Comparison of ENCODE assay signal across 26 cellular contexts in the genomic region with DNA sequence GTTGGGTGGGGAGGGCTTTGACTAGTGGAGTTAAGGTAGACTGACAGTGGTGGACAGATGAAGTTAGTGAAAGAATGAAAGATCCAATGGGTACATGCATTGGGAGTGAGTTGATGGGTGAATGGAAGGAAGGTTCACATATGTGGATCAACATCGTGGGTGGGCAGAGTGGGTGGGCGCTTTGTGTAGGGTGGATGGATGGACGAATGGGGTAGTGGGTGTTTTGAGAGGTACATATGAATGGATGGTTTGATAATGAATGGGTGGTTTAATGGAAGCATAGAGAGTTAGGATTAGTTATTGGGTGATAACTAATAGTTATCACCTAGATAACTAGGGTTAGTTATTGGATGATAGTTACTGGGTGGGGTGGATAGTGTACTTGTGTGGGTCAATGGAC.
"Had no signal": no experiment of that assay in that cellular context is flagged by ENCODE, and none has a peak within 500 bp of the region (broad histone marks: within the 10 kb centered on the region; RNA-seq: fewer than 3 reads in every experiment).

No MANE protein-coding gene starts in this region.

- H3K36me3 ChIP-seq: uterus had no signal

- ATAC-seq: stimulated activated effector memory CD8-positive, alpha-beta T cell treated with anti-CD3 and anti-CD28 coated beads, Interleukin-12 subunit alpha, Interleukin-12 subunit beta, amount 100 ng/mL, for 72 hours; stimulated activated memory B cell treated with anti-CD40 and anti-IgM and Interleukin-4, amounts not matched to agents 10 μg/mL and 1 μg/mL and 100 μg/mL, for 72 hours; stimulated activated naive B cell treated with anti-CD40 and anti-IgM and Interleukin-4, amounts not matched to agents 10 μg/mL and 1 μg/mL and 100 μg/mL, for 72 hours; stimulated activated naive CD8-positive, alpha-beta T cell treated with anti-CD3 and anti-CD28 coated beads, Interleukin-15, amount 100 ng/mL, for 72 hours; stimulated activated naive CD8-positive, alpha-beta T cell treated with anti-CD3 and anti-CD28 coated beads, Interleukin-15, Interleukin-2, amounts not matched to agents 100 U/mL and 50 U/mL, for 24 hours; upper lobe of right lung had no signal

- H3K4me3 ChIP-seq: stomach, suprapubic skin, testis, thoracic aorta, thyroid gland, tibial artery, tibial nerve, transverse colon, upper lobe of left lung, upper lobe of right lung, uterus, vagina had no signal

- DNase-seq: stimulated activated CD4-positive, alpha-beta T cell treated with anti-CD3 and anti-CD28 coated beads, Interleukin-2, amount 100 ng/mL, for 48 hours; stimulated activated CD4-positive, alpha-beta T cell treated with anti-CD3 and anti-CD28 coated beads, Interleukin-4, amount 100 ng/mL, for 1 hour; stimulated activated CD4-positive, alpha-beta T cell treated with anti-CD3 and anti-CD28 coated beads, Interleukin-4, amount 100 ng/mL, for 24 hours; stimulated activated CD4-positive, alpha-beta T cell treated with anti-CD3 and anti-CD28 coated beads, Interleukin-4, amount 100 ng/mL, for 4 hours; stimulated activated CD8-positive, alpha-beta memory T cell treated with anti-CD3 and anti-CD28 coated beads, Interleukin-4, amount 100 ng/mL, for 48 hours; stimulated activated naive B cell treated with anti-CD40 and anti-IgM and Interleukin-4, amounts not matched to agents 10 μg/mL and 1 μg/mL and 100 μg/mL, for 72 hours; stimulated activated naive CD4-positive, alpha-beta T cell; stimulated activated naive CD4-positive, alpha-beta T cell treated with Interleukin-2 at 50 U/mL for 16 hours; stimulated activated naive CD8-positive, alpha-beta T cell treated with anti-CD3 and anti-CD28 coated beads, Interleukin-15, amount 100 ng/mL, for 72 hours; stimulated activated naive CD8-positive, alpha-beta T cell treated with anti-CD3 and anti-CD28 coated beads, Interleukin-15, Interleukin-2, amounts not matched to agents 100 U/mL and 50 U/mL, for 24 hours; stomach; substantia nigra; testis; thyroid gland; tibial artery; transverse colon; trophoblast cell; upper lobe of left lung; upper lobe of right lung; uterus had no signal

- H3K27me3 ChIP-seq: stomach, suprapubic skin, testis, thyroid gland, tibial artery, tibial nerve, transverse colon, upper lobe of left lung, upper lobe of right lung, uterus, vagina had no signal

- H3K27ac ChIP-seq: stomach, suprapubic skin, testis, thoracic aorta, thyroid gland, tibial artery, tibial nerve, transverse colon, upper lobe of left lung, upper lobe of right lung, uterus, vagina had no signal

- H3K4me1 ChIP-seq: suprapubic skin, testis, thyroid gland, tibial artery, tibial nerve, transverse colon, upper lobe of right lung, uterus had no signal

- H3K9me3 ChIP-seq: stomach, suprapubic skin, testis, thoracic aorta, thyroid gland, tibial artery, tibial nerve, transverse colon, upper lobe of left lung, upper lobe of right lung, uterus, vagina had no signal
